11 cellular contexts compared by ENCODE assay signal in the genomic region with DNA sequence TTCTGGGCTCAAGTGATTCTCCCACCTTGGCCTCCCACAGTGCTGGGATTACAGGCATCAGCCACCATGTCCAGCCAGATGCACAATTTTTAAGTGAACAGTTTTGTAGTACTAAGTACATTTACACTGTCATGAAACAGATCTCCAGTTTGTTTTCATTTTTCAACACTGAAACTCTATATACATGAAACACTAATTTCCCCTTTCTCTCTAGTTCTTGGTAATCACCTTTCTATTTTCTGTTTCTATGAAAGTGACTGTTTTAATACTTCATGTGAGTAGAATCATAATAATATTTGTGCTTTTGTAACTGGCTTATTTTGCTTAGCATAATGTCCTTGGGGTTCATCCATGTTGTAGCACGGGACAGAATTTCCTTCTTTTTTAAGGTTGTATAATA.
DNase-seq lines count a peak whose midpoint lies in the region; ATAC-seq lines count a peak whose summit lies in the region.
"Had no signal": no experiment of that assay in that cellular context is flagged by ENCODE, and none has a peak within 500 bp of the region (broad histone marks: within the 10 kb centered on the region; RNA-seq: fewer than 3 reads in every experiment).

No MANE protein-coding gene starts in this region.

- H3K36me3 ChIP-seq in SJCRH30, result peaks cover 4% of the 10 kb centered on the region

- no peak overlapping the region for H3K4me3 ChIP-seq in SJCRH30
- H3K4me3 ChIP-seq: stomach had no signal

- no peaks in the 10 kb centered on the region for H3K27me3 ChIP-seq in SJCRH30
- H3K27me3 ChIP-seq: stomach had no signal

- no peaks in the 10 kb centered on the region for H3K9me3 ChIP-seq in SJCRH30 (replicated peaks)
- H3K9me3 ChIP-seq: stomach had no signal

- ATAC-seq in GM18511 (IDR thresholded peaks at IDR 0.05; ENCODE audit: unreplicated experiment) (peak; percentile 93), GM19452 (IDR thresholded peaks at IDR 0.05; ENCODE audit: unreplicated experiment) (peak; percentile 91), HG02884 (IDR thresholded peaks at IDR 0.05; ENCODE audit: unreplicated experiment) (peak; percentile 97), HG03565 (IDR thresholded peaks at IDR 0.05; ENCODE audit: unreplicated experiment) (peak; percentile 92)

- no peak overlapping the region for H3K27ac ChIP-seq in SJCRH30
- H3K27ac ChIP-seq: epithelial cell of prostate, stomach had no signal

- no peaks in the 10 kb centered on the region for H3K4me1 ChIP-seq in SJCRH30
- H3K4me1 ChIP-seq: stomach had no signal

- no peak for DNase-seq in stimulated activated CD8-positive, alpha-beta memory T cell treated with anti-CD3 and anti-CD28 coated beads, Interleukin-4, amount 100 ng/mL, for 48 hours
- no peak for DNase-seq in Kasumi-1 (lab: John Stamatoyannopoulos, UW)
- DNase-seq in SJCRH30, result no peak
- DNase-seq in nucleus accumbens (lab: John Stamatoyannopoulos, UW), result no peak
- DNase-seq: NCI-H2171, stomach had no signal
